Comparison of ENCODE assay signal across 22 cellular contexts in genomic region chr3:32203854-32204253, GRCh38.
DNase-seq lines count a peak whose midpoint lies in the region; ATAC-seq and TF ChIP-seq lines count a peak whose summit lies in the region.
"Had no signal": no experiment of that assay in that cellular context is flagged by ENCODE, and none has a peak within 500 bp of the region (broad histone marks: within the 10 kb centered on the region; RNA-seq: fewer than 3 reads in every experiment).

No MANE protein-coding gene starts in this region.

- ATAC-seq in GM18505 (IDR thresholded peaks at IDR 0.05; ENCODE audit: unreplicated experiment): no peak
- ATAC-seq: esophagus mucosa, left colon, sciatic nerve, T-helper 17 cell had no signal

- TF ChIP-seq CTCF in brain microvascular endothelial cell (IDR thresholded peaks at IDR 0.05; ENCODE audit: low read depth, low read length, missing control alignments): no peak

- in situ Hi-C loops in brain microvascular endothelial cell (cut with HindIII; ENCODE audit: low pct_ligation_motif_present, low sequenced_read_pairs): no loop called here

- no peak overlapping the region for H3K27ac ChIP-seq in brain microvascular endothelial cell
- H3K27ac ChIP-seq: testis had no signal

- DNase-seq in EH (ENCODE audit: low read depth): peak; percentile 18
- peak; percentile 84 for DNase-seq in NCI-H226
- DNase-seq in brain microvascular endothelial cell: peak; percentile 37
- DNase-seq in inferior parietal cortex (ENCODE audit: extremely low spot score): peak; percentile 20
- no peak for DNase-seq in NCI-H510A (lab: John Stamatoyannopoulos, UW)
- no peak for DNase-seq in NCI-H2029 treated with DMSO at 0.1 percent for 48 hours (lab: John Stamatoyannopoulos, UW)
- no peak for DNase-seq in RPMI8226
- DNase-seq: amniotic stem cell; Calu3; cortex of kidney; hippocampal formation; left colon; NCI-H2081; NCI-H69; occipital lobe; stimulated activated CD4-positive, alpha-beta T cell treated with anti-CD3 and anti-CD28 coated beads, Interleukin-2, amount 100 ng/mL, for 48 hours; stimulated activated CD8-positive, alpha-beta memory T cell treated with anti-CD3 and anti-CD28 coated beads, Interleukin-4, amount 100 ng/mL, for 48 hours; T-helper 17 cell; testis had no signal

- H3K4me3 ChIP-seq in brain microvascular endothelial cell (ENCODE audit: low read depth, low read length): no peak overlapping the region
- H3K4me3 ChIP-seq: testis had no signal

- no peak for TF ChIP-seq POLR2A in GM18505 (IDR thresholded peaks at IDR 0.05; ENCODE audit: borderline replicate concordance, extremely low read depth, insufficient read depth, insufficient read length)

- no peaks in the 10 kb centered on the region for H3K36me3 ChIP-seq in brain microvascular endothelial cell (replicated peaks)

- no peaks in the 10 kb centered on the region for H3K27me3 ChIP-seq in brain microvascular endothelial cell (replicated peaks)
- H3K27me3 ChIP-seq: testis had no signal

Comparison
In these comparisons a context has a peak if more than half of its experiments do, and no peak if none do; other contexts are left out.
1. DNase-seq: peak in EH (single experiment), NCI-H226 (single experiment), brain microvascular endothelial cell (single experiment) and inferior parietal cortex (single experiment); none in NCI-H510A (single experiment), NCI-H2029 treated with DMSO at 0.1 percent for 48 hours (single experiment) and RPMI8226 (single experiment).